In the genomic region with DNA sequence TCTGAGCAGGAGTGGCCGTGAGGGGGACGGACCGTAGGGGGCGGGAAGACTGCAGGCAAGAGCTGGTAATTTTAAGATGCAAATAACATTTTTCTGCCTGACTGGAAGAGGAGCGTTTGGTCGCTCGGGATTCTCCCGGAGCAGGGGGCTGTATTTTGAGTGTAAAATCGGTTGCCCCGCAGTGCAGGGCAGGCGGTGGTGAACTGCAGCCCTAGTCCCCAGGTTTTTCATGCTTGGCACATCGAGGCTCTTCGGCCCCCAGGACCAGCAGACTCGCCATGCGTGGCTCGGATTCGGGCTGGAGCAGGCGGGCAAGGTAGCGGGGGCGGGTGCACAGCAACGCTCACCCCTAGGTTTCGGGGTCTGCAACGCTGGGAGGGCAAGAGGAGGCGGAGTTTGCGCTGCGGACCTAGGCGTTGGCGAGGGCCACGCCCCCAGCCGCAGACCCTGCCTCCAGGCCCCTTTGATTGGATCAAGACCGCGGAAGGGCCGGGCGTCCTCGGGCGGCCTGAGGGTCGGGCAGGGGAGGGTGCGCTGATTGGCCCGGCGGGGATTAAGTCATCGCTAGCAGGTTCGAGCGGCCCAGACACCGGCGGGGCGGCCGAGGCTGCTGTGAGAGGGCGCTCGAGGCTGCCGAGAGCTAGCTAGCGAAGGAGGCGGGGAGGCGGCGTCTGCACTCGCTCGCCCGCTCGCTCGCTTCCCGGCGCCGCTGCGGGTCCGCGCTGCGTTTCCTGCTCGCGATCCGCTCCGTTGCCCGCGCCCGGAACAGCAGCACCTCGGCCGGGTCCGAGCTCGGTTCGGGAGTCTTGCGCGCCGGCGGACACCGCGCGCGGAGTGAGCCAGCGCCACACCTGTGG, we compare ENCODE assay signal across 8 cellular contexts. TPM values are rescaled to one million over a fixed set of nuclear protein-coding genes. Genes with fewer than 3 reads are reported as not detected.
DNase-seq lines count a peak whose midpoint lies in the region; ATAC-seq and TF ChIP-seq lines count a peak whose summit lies in the region.

A gene with protein sequence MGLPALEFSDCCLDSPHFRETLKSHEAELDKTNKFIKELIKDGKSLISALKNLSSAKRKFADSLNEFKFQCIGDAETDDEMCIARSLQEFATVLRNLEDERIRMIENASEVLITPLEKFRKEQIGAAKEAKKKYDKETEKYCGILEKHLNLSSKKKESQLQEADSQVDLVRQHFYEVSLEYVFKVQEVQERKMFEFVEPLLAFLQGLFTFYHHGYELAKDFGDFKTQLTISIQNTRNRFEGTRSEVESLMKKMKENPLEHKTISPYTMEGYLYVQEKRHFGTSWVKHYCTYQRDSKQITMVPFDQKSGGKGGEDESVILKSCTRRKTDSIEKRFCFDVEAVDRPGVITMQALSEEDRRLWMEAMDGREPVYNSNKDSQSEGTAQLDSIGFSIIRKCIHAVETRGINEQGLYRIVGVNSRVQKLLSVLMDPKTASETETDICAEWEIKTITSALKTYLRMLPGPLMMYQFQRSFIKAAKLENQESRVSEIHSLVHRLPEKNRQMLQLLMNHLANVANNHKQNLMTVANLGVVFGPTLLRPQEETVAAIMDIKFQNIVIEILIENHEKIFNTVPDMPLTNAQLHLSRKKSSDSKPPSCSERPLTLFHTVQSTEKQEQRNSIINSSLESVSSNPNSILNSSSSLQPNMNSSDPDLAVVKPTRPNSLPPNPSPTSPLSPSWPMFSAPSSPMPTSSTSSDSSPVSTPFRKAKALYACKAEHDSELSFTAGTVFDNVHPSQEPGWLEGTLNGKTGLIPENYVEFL (plus strand): TSS at position 585 of the 857 bp plus-strand sequence. CDS start 385 bp downstream, outside the sequence.

- 0 to 1% (median 0%) methylated on average over 38 to 87 of the region's 87 CpGs for WGBS in spleen, 5 donors

- DNase-seq in AG09319 (ENCODE audit: extremely low read depth, low read depth) (peak; percentile 85), NCI-H2227 treated with DMSO at 0.1 percent for 48 hours (lab: John Stamatoyannopoulos, UW) (peak; percentile 87), activated B cell treated with CpG ODN at 0.5 μM for 24 hours (peak; percentile 89), caudate nucleus (lab: John Stamatoyannopoulos, UW) (peak; percentile 23 to 99 (median 95)), immature natural killer cell (peak; percentile 95 to 96 (median 96)), spleen (peak; percentile 100)

- H3K27me3 Mint-ChIP-seq in activated B cell treated with CpG ODN at 0.5 μM for 24 hours (no peaks in the 10 kb centered on the region), immature natural killer cell (ENCODE audit: low read depth in 3 of 3) (peaks cover 2 to 7% (median 6%) of the 10 kb centered on the region in 3 donors)

- TF ChIP-seq CTCF in AG09319 (IDR thresholded peaks at IDR 0.05; ENCODE audit: low read depth, low read length), result peak; percentile 35
- TF ChIP-seq CTCF in activated B cell treated with CpG ODN at 0.5 μM for 24 hours (IDR thresholded peaks at IDR 0.05), result no peak
- peak in 8 of 11 experiments; percentile 6 to 62 (median 29) for TF ChIP-seq CTCF in spleen (IDR thresholded peaks at IDR 0.05 in 8 of 11, conservative IDR thresholded peaks at IDR 0.05 in 3 of 11)

- H3K4me1 Mint-ChIP-seq in activated B cell treated with CpG ODN at 0.5 μM for 24 hours (peaks cover 25% of the 10 kb centered on the region), immature natural killer cell (peaks cover 46 to 49% of the 10 kb centered on the region in 2 donors)

- CTCF ChIA-PET in activated B cell treated with CpG ODN at 0.5 μM for 24 hours (lab: Charles Lee), result interaction anchor here (0.6 to 5.5 kb wide), 13 partner anchors 21 to 451 kb away, joined by 3 to 47 read pairs (median 5); no protein-coding TSS in a partner anchor

- peak within 1 kb of the TSS; percentile 97 for H3K4me3 Mint-ChIP-seq in activated B cell treated with CpG ODN at 0.5 μM for 24 hours
- H3K4me3 Mint-ChIP-seq in immature natural killer cell, result peak within 1 kb of the TSS; percentile 94 to 98 (median 97)

- intact Hi-C loops in activated B cell treated with CpG ODN at 0.5 μM for 24 hours (cut with micrococcal nuclease) (loop anchor here (1.0 to 10.0 kb wide), 11 partner anchors 22 to 1423 kb away; a partner anchor contains a TSS), spleen (cut with DNase I; ENCODE audit: low total_unique reads) (no loop called here)

- no peaks in the 10 kb centered on the region for H3K27me3 ChIP-seq in spleen (replicated peaks in 1 of 7)

- H3K36me3 ChIP-seq in spleen, result no peaks in the 10 kb centered on the region

- H3K27ac Mint-ChIP-seq in activated B cell treated with CpG ODN at 0.5 μM for 24 hours (peak within 1 kb of the TSS; percentile 91), immature natural killer cell (peak within 1 kb of the TSS; percentile 89 to 96 (median 91))

- H3K36me3 Mint-ChIP-seq in activated B cell treated with CpG ODN at 0.5 μM for 24 hours (ENCODE audit: low read depth) (peaks cover 8% of the 10 kb centered on the region), immature natural killer cell (no peaks in the 10 kb centered on the region)

- no peaks in the 10 kb centered on the region for H3K9me3 ChIP-seq in spleen

- POLR2A ChIA-PET in activated B cell treated with CpG ODN at 0.5 μM for 24 hours (lab: Charles Lee), result interaction anchor here (0.6 to 2.2 kb wide), 13 partner anchors 14 to 757 kb away, joined by 3 to 18 read pairs (median 5); a partner anchor contains a TSS

- H3K9me3 Mint-ChIP-seq in activated B cell treated with CpG ODN at 0.5 μM for 24 hours (no peaks in the 10 kb centered on the region), immature natural killer cell (no peaks in the 10 kb centered on the region)

- peak within 1 kb of the TSS; percentile 75 to 97 (median 84) for H3K4me3 ChIP-seq in spleen

- peak; percentile 85 to 99 (median 93) for TF ChIP-seq POLR2A in spleen (IDR thresholded peaks at IDR 0.05)

- peaks cover 13 to 61% (median 32%) of the 10 kb centered on the region in 6 donors for H3K4me1 ChIP-seq in spleen

- ATAC-seq in GM18909 (IDR thresholded peaks at IDR 0.05; ENCODE audit: poor library complexity, unreplicated experiment) (peak; percentile 97), HG03175 (IDR thresholded peaks at IDR 0.05; ENCODE audit: unreplicated experiment) (peak; percentile 98), activated B cell treated with CpG ODN at 0.5 μM for 24 hours (ENCODE audit: low read depth) (peak; percentile 95)

- H3K27ac ChIP-seq in caudate nucleus (ENCODE audit: low read depth, low read length), result peak within 1 kb of the TSS; percentile 91
- H3K27ac ChIP-seq in spleen, result peak within 1 kb of the TSS; percentile 61 to 95 (median 93)

RNA-seq across cellular contexts. Expression of the gene that starts here (rescaled TPM):
- 14.0 and 20.9 TPM in 2 replicates for total RNA-seq in activated B cell treated with CpG ODN at 0.5 μM for 24 hours
- 10 to 100 TPM; 14.5 to 43.7 (median 17.6) TPM for polyA plus RNA-seq in immature natural killer cell
- 100 to 1,000 TPM in 1 of 7 donors, 10 to 100 TPM in 6; 33.6 to 148 (median 65.9) TPM for total RNA-seq in spleen
- 1 to 10 TPM; 4.2 to 5.9 (median 4.2) TPM for polyA plus RNA-seq in spleen

Comparison
In these comparisons a context has a peak if more than half of its experiments do, and no peak if none do; other contexts are left out.
1. Peak in every context shown above with its lines: DNase-seq, ATAC-seq, H3K4me3 ChIP-seq and H3K27ac ChIP-seq.